Comparison of ENCODE assay signal across 9 cellular contexts in genomic region chr1:59266180-59266926, GRCh38. TPM values are rescaled to one million over a fixed set of nuclear protein-coding genes. Genes with fewer than 3 reads are reported as not detected.
DNase-seq lines count a peak whose midpoint lies in the region; ATAC-seq, FAIRE-seq and TF ChIP-seq lines count a peak whose summit lies in the region.
"Had no signal": no experiment of that assay in that cellular context is flagged by ENCODE, and none has a peak within 500 bp of the region (broad histone marks: within the 10 kb centered on the region; RNA-seq: fewer than 3 reads in every experiment).

No MANE protein-coding gene starts in this region.

- H3K27ac Mint-ChIP-seq in HFFc6 = no peak overlapping the region

- peak; percentile 83 for FAIRE-seq in GM12878 (lab: Jason Lieb, UNC)

- no peaks in the 10 kb centered on the region; the same call in 1 of the 3 replicates for H3K9me3 ChIP-seq in GM12878 (replicated peaks; ENCODE audit: control insufficient read depth, insufficient read depth, low read length)
- no peaks in the 10 kb centered on the region for H3K9me3 ChIP-seq in BE2C
- H3K9me3 ChIP-seq: SJSA1 had no signal

- TF ChIP-seq CTCF in GM12865 (IDR thresholded peaks at IDR 0.05; ENCODE audit: insufficient read depth, low read depth, low read length, missing control alignments) (no peak), GM12878 (IDR thresholded peaks at IDR 0.05 in 2 of 3, conservative IDR thresholded peaks at IDR 0.05 in 1 of 3; ENCODE audit: control insufficient read depth in 2 of 3, extremely low read depth in 1 of 3, insufficient read depth in 1 of 3, low read depth in 3 of 3, low read length in 3 of 3) (no peak), BE2C (IDR thresholded peaks at IDR 0.05; ENCODE audit: low read depth, low read length) (no peak), HFFc6 (IDR thresholded peaks at IDR 0.05) (no peak)

- no peak for TF ChIP-seq RAD21 in GM12878 (IDR thresholded peaks at IDR 0.05; ENCODE audit: insufficient read depth, low read depth, low read length)

- H3K27me3 Mint-ChIP-seq in HFFc6 (ENCODE audit: insufficient read depth) = peaks cover 1% of the 10 kb centered on the region

- peak; percentile 89 for ATAC-seq in GM21367 (IDR thresholded peaks at IDR 0.05; ENCODE audit: unreplicated experiment)
- ATAC-seq in HG03175 (IDR thresholded peaks at IDR 0.05; ENCODE audit: unreplicated experiment) = peak; percentile 82
- ATAC-seq in GM12878 = peak; percentile 95

- RAD21 ChIA-PET in GM12878 (lab: Charles Lee; ENCODE audit: unreplicated experiment) = interaction anchor here (0.5 to 2.1 kb wide), 16 partner anchors 8 to 493 kb away, joined by 3 to 10 read pairs (median 3); no protein-coding TSS in a partner anchor

- H3K4me1 ChIP-seq in GM12878 (ENCODE audit: control insufficient read depth, insufficient read depth, low read length) (peaks cover 16% of the 10 kb centered on the region), BE2C (no peaks in the 10 kb centered on the region)
- H3K4me1 ChIP-seq: SJSA1 had no signal

- H3K4me3 ChIP-seq in GM12865 (ENCODE audit: low read depth, low read length) = peak overlapping the region; percentile 10
- H3K4me3 ChIP-seq in GM12878 = no peak overlapping the region
- no peak overlapping the region for H3K4me3 ChIP-seq in BE2C (ENCODE audit: low read depth, low read length)
- H3K4me3 ChIP-seq: SJSA1 had no signal

- 0 out of 2 replicates have a peak, but pooled peaks cover 6% of the 10 kb centered on the region for H3K4me1 Mint-ChIP-seq in HFFc6 (ENCODE audit: low read depth)

- H3K36me3 Mint-ChIP-seq in HFFc6 (ENCODE audit: low read depth) = no peaks in the 10 kb centered on the region

- no peaks in the 10 kb centered on the region for H3K79me2 ChIP-seq in GM12878 (ENCODE audit: control insufficient read depth, insufficient read depth, low read length)

- CTCF ChIA-PET in GM12878 (lab: Yijun Ruan, JAX) = interaction anchor here (0.8 to 2.1 kb wide), 4 partner anchors 9 to 25 kb away, joined by 3 to 11 read pairs (median 4); no protein-coding TSS in a partner anchor

- BruUV-seq in GM12878 (replicated peaks; lab: Mats Ljungman, UMichigan) = no TSS peak

- intact Hi-C loops in GM12878 (cut with micrococcal nuclease; ENCODE audit: unreplicated experiment) = no loop called here
- intact Hi-C loops in posterior cingulate gyrus (cut with DNase I) = no loop called here

- 10% methylated on average over 4 of the region's 4 CpGs for WGBS in GM12878 (ENCODE audit: insufficient coverage, insufficient replicate concordance, low lambda C conversion rate, missing lambda C conversion rate)

- no peak overlapping the region for H3K9ac ChIP-seq in GM12878 (ENCODE audit: control insufficient read depth, insufficient read depth, low read length)

- no peak for TF ChIP-seq POLR2A in GM12878 (IDR thresholded peaks at IDR 0.05; ENCODE audit: low read depth, low read length)

- DNase-seq in GM12865 (ENCODE audit: low read depth) (peak; percentile 71), GM12878 (ENCODE audit: low read depth, low spot score) (peak; percentile 80), posterior cingulate gyrus (no peak), BE2C (no peak), HFFc6 (no peak), NCI-H524 (lab: John Stamatoyannopoulos, UW) (no peak)

- H3K36me3 ChIP-seq in GM12878 (ENCODE audit: control insufficient read depth in 2 of 2, insufficient read depth in 2 of 2, low read length in 1 of 2) (no peaks in the 10 kb centered on the region), BE2C (no peaks in the 10 kb centered on the region)
- H3K36me3 ChIP-seq: SJSA1 had no signal

- SMC1A ChIA-PET in GM12878 (lab: Charles Lee; ENCODE audit: uncharacterized antibody, unreplicated experiment) = interaction anchor here (0.6 to 1.9 kb wide), 14 partner anchors 8 to 433 kb away, joined by 3 to 10 read pairs (median 4); partner anchors contain the start of gene FGGY

- H4K20me1 ChIP-seq in GM12878 (ENCODE audit: control insufficient read depth, insufficient read depth) = no peaks in the 10 kb centered on the region

- in situ Hi-C loops in GM12878 (cut with MboI) = no loop called here

- H2AFZ ChIP-seq in GM12878 (ENCODE audit: control insufficient read depth, low read depth, low read length) = peak overlapping the region; percentile 63

- no peaks in the 10 kb centered on the region for H3K27me3 ChIP-seq in GM12878 (replicated peaks in 1 of 2; ENCODE audit: control insufficient read depth in 2 of 2, insufficient read depth in 2 of 2, low read length in 1 of 2)
- H3K27me3 ChIP-seq in BE2C = no peaks in the 10 kb centered on the region
- H3K27me3 ChIP-seq: SJSA1 had no signal

- no peak overlapping the region for H3K4me3 Mint-ChIP-seq in HFFc6

- POLR2A ChIA-PET in GM12878 (lab: Charles Lee) = interaction anchor here (1.3 kb wide), 1 partner anchor 30 kb away, joined by 4 read pairs; the partner anchor contains the start of gene FGGY

- H3K27ac ChIP-seq in GM12878 (ENCODE audit: control insufficient read depth, insufficient read depth) = peak overlapping the region; percentile 64
- H3K27ac ChIP-seq: SJSA1 had no signal

- peak; percentile 60 to 67; a peak in 2 of 4 replicates for TF ChIP-seq EP300 in GM12878 (IDR thresholded peaks at IDR 0.05; ENCODE audit: borderline replicate concordance in 1 of 2, control insufficient read depth in 1 of 2, low read depth in 2 of 2, low read length in 2 of 2)

- H3K9me3 Mint-ChIP-seq in HFFc6 = no peaks in the 10 kb centered on the region

- peak overlapping the region; percentile 31 for H3K4me2 ChIP-seq in GM12878 (ENCODE audit: control insufficient read depth, insufficient read depth)

TF ChIP-seq in GM12878, 131 proteins besides CTCF, POLR2A, EP300 and RAD21 (continues in another document):
- TF ChIP-seq MLLT1 (IDR thresholded peaks at IDR 0.05) (0 out of 2 replicates have a peak, but pooled peaks have one; percentile 56), ZNF384 (IDR thresholded peaks at IDR 0.05; ENCODE audit: borderline replicate concordance, low read depth, low read length) (no peak), RELB (IDR thresholded peaks at IDR 0.05; ENCODE audit: low read depth) (peak; percentile 88), EED (IDR thresholded peaks at IDR 0.05; ENCODE audit: low read depth) (peak; percentile 39; the same call in 1 of the 2 replicates), BMI1 (IDR thresholded peaks at IDR 0.05; ENCODE audit: borderline replicate concordance) (no peak), EZH2 (IDR thresholded peaks at IDR 0.05; ENCODE audit: borderline replicate concordance, control insufficient read depth, low read depth, low read length) (no peak), TAF1 (IDR thresholded peaks at IDR 0.05; ENCODE audit: borderline replicate concordance, low read depth, low read length) (0 out of 2 replicates have a peak, but pooled peaks have one; percentile 34)

RNA-seq across cellular contexts. Expression of gene FGGY, which starts 30.5 kb away (rescaled TPM):
- 27.9 and 29.7 TPM in 2 replicates for total RNA-seq in GM12878 (2013; cell fraction: nucleolus; rRNA removed)
- total RNA-seq in GM12878 (2014; rRNA removed) = 5.7 and 6.7 TPM in 2 replicates
- 7.5 and 8.7 TPM in 2 replicates for total RNA-seq in GM12878 (2014; rRNA removed; fragmentation: Illumina TruSeq; extraction: Trizol)
- total RNA-seq in GM12878 (2021) = 7.3 and 11.9 TPM in 2 replicates
- 5.9 TPM for polyA plus RNA-seq in GM12878 (2011; ENCODE audit: low read depth)
- polyA plus RNA-seq in GM12878 (2011; rRNA removed) = 11.5 and 14.5 TPM in 2 replicates
- polyA plus RNA-seq in GM12878 (2011; cell fraction: cytosol; rRNA removed) = 9.1 and 9.5 TPM in 2 replicates
- 7.1 and 10.0 TPM in 2 replicates for polyA plus RNA-seq in GM12878 (2011; cell fraction: nucleus; rRNA removed)
- polyA plus RNA-seq in GM12878 (2012) = 4.7 and 7.0 TPM in 2 replicates
- 6.6 and 7.6 TPM in 2 replicates for polyA plus RNA-seq in GM12878 (2014; fragmentation: Illumina TruSeq; extraction: Trizol)
- 1 to 10 TPM; 9.1 to 9.5 TPM for polyA plus RNA-seq in GM12878 (2014; fragmentation: Nextera tagmentation; extraction: Ambion mirVana)
- 5.0 and 6.3 TPM in 2 replicates for polyA plus RNA-seq in GM12878 (2014; rRNA removed)
- 1 to 10 TPM; 6.2 to 7.6 TPM for polyA plus RNA-seq in GM12878 (2016; fragmentation: Nextera tagmentation; extraction: Ambion mirVana)
- polyA minus RNA-seq in GM12878 (2011; rRNA and poly(A)+ RNA removed) = 24.3 and 27.8 TPM in 2 replicates
- 3.0 and 5.3 TPM in 2 replicates for polyA minus RNA-seq in GM12878 (2011; cell fraction: cytosol; rRNA and poly(A)+ RNA removed)
- polyA minus RNA-seq in GM12878 (2011; cell fraction: nucleus; rRNA and poly(A)+ RNA removed) = 28.2 and 31.9 TPM in 2 replicates
- polyA plus RNA-seq in BE2C (2012; ENCODE audit: insufficient read depth, insufficient read length, low read depth) = 12.1 TPM
- total RNA-seq in HFFc6 (2021; fragmentation: NEBNext Ultra II Directional; extraction: Animal tissue kit (Norgen Biotek cat#: 25700)) = 10 to 100 TPM; 16.4 to 20.1 (median 18.7) TPM

Comparison
In these comparisons a context has a peak if more than half of its experiments do, and no peak if none do; other contexts are left out.
1. DNase-seq: peak in GM12865 (single experiment) and GM12878 (single experiment); none in posterior cingulate gyrus (0 of 10), BE2C (single experiment), HFFc6 (single experiment) and NCI-H524 (0 of 2).
2. Peak in every context shown above with its lines, with median percentiles within 50 percentile points of each other: ATAC-seq.